1 cellular context compared by ENCODE assay signal in the genomic region with DNA sequence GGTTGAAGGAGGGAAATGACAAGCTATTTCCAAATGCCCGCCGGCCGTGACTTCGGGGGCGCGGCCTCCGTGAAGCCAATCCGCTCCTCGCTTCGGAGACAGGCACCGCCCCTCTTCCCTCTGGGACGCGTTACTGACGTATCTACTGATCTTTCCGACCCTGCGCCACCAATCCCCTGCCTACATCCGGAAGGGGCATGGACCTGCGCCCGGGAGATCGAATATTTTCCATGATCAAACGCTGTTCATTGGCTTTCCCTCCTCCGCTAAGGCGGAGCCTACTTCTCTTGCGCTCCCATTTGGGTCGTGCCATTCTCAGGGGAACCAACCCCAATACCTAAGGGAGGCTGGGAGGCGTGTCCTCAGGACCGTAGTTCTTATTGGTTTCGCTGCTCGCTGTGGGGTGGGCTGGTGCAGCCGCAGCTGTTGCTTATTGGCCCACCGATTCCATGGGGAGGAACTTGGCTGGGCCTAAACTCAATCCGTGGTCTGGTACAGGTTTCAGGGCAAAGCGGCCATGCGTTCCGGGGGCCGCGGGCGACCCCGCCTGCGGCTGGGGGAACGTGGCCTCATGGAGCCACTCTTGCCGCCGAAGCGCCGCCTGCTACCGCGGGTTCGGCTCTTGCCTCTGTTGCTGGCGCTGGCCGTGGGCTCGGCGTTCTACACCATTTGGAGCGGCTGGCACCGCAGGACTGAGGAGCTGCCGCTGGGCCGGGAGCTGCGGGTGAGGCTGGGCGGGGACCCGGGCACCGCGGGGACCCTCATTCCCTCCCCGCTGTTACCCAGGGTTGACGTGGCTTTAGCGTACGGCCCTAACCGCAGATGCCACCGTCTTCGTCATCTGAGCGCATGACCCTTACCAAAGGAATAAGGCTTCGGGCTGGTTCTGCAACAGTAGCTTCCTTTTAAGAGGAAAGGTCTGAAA.
A peak's percentile ranks its signal among the peaks of the same experiment; 100 is the strongest.
TF ChIP-seq lines count a peak whose summit lies in the region.

QPCTL (plus strand) TSS at position 480 of the 925 bp plus-strand sequence; CDS start at position 518, 38 bp downstream.

TF ChIP-seq in K562, 482 proteins besides CTCF, POLR2A, EP300 and RAD21 (continued from another document and continues in another):
- TF ChIP-seq ATF6 (CRISPR knock-in tag; IDR thresholded peaks at IDR 0.05), result no peak
- TF ChIP-seq, protein P1, sequence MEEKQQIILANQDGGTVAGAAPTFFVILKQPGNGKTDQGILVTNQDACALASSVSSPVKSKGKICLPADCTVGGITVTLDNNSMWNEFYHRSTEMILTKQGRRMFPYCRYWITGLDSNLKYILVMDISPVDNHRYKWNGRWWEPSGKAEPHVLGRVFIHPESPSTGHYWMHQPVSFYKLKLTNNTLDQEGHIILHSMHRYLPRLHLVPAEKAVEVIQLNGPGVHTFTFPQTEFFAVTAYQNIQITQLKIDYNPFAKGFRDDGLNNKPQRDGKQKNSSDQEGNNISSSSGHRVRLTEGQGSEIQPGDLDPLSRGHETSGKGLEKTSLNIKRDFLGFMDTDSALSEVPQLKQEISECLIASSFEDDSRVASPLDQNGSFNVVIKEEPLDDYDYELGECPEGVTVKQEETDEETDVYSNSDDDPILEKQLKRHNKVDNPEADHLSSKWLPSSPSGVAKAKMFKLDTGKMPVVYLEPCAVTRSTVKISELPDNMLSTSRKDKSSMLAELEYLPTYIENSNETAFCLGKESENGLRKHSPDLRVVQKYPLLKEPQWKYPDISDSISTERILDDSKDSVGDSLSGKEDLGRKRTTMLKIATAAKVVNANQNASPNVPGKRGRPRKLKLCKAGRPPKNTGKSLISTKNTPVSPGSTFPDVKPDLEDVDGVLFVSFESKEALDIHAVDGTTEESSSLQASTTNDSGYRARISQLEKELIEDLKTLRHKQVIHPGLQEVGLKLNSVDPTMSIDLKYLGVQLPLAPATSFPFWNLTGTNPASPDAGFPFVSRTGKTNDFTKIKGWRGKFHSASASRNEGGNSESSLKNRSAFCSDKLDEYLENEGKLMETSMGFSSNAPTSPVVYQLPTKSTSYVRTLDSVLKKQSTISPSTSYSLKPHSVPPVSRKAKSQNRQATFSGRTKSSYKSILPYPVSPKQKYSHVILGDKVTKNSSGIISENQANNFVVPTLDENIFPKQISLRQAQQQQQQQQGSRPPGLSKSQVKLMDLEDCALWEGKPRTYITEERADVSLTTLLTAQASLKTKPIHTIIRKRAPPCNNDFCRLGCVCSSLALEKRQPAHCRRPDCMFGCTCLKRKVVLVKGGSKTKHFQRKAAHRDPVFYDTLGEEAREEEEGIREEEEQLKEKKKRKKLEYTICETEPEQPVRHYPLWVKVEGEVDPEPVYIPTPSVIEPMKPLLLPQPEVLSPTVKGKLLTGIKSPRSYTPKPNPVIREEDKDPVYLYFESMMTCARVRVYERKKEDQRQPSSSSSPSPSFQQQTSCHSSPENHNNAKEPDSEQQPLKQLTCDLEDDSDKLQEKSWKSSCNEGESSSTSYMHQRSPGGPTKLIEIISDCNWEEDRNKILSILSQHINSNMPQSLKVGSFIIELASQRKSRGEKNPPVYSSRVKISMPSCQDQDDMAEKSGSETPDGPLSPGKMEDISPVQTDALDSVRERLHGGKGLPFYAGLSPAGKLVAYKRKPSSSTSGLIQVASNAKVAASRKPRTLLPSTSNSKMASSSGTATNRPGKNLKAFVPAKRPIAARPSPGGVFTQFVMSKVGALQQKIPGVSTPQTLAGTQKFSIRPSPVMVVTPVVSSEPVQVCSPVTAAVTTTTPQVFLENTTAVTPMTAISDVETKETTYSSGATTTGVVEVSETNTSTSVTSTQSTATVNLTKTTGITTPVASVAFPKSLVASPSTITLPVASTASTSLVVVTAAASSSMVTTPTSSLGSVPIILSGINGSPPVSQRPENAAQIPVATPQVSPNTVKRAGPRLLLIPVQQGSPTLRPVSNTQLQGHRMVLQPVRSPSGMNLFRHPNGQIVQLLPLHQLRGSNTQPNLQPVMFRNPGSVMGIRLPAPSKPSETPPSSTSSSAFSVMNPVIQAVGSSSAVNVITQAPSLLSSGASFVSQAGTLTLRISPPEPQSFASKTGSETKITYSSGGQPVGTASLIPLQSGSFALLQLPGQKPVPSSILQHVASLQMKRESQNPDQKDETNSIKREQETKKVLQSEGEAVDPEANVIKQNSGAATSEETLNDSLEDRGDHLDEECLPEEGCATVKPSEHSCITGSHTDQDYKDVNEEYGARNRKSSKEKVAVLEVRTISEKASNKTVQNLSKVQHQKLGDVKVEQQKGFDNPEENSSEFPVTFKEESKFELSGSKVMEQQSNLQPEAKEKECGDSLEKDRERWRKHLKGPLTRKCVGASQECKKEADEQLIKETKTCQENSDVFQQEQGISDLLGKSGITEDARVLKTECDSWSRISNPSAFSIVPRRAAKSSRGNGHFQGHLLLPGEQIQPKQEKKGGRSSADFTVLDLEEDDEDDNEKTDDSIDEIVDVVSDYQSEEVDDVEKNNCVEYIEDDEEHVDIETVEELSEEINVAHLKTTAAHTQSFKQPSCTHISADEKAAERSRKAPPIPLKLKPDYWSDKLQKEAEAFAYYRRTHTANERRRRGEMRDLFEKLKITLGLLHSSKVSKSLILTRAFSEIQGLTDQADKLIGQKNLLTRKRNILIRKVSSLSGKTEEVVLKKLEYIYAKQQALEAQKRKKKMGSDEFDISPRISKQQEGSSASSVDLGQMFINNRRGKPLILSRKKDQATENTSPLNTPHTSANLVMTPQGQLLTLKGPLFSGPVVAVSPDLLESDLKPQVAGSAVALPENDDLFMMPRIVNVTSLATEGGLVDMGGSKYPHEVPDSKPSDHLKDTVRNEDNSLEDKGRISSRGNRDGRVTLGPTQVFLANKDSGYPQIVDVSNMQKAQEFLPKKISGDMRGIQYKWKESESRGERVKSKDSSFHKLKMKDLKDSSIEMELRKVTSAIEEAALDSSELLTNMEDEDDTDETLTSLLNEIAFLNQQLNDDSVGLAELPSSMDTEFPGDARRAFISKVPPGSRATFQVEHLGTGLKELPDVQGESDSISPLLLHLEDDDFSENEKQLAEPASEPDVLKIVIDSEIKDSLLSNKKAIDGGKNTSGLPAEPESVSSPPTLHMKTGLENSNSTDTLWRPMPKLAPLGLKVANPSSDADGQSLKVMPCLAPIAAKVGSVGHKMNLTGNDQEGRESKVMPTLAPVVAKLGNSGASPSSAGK (IDR thresholded peaks at IDR 0.05), result no peak
- TF ChIP-seq, protein P2, sequence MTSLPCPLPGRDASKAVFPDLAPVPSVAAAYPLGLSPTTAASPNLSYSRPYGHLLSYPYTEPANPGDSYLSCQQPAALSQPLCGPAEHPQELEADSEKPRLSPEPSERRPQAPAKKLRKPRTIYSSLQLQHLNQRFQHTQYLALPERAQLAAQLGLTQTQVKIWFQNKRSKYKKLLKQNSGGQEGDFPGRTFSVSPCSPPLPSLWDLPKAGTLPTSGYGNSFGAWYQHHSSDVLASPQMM (CRISPR knock-in tag; IDR thresholded peaks at IDR 0.05), result no peak
- TF ChIP-seq ZNF766 (CRISPR knock-in tag; conservative IDR thresholded peaks at IDR 0.05), result no peak
- no peak for TF ChIP-seq NR2C2 (CRISPR knock-in tag; IDR thresholded peaks at IDR 0.05)
- peak; percentile 50; the same call in 1 of the 2 replicates for TF ChIP-seq NR2C2 (tag; IDR thresholded peaks at IDR 0.05)
- TF ChIP-seq ZNF282 (CRISPR knock-in tag; IDR thresholded peaks at IDR 0.05), result no peak
- peak; percentile 81 for TF ChIP-seq GATA2 (CRISPR knock-in tag; IDR thresholded peaks at IDR 0.05)
- TF ChIP-seq ZNF76 (CRISPR knock-in tag; IDR thresholded peaks at IDR 0.05; ENCODE audit: borderline replicate concordance), result no peak
- no peak for TF ChIP-seq RBM17 (IDR thresholded peaks at IDR 0.05; ENCODE audit: borderline replicate concordance, low read depth, low read length)
- peak; percentile 85 for TF ChIP-seq TFAP4 (CRISPR knock-in tag; IDR thresholded peaks at IDR 0.05; ENCODE audit: borderline replicate concordance)
- TF ChIP-seq SFPQ (IDR thresholded peaks at IDR 0.05; ENCODE audit: low read depth, low read length), result no peak
- TF ChIP-seq CBX3 (IDR thresholded peaks at IDR 0.05; ENCODE audit: borderline replicate concordance in 1 of 2, low read length in 2 of 2), result no peak
- TF ChIP-seq, protein P3, sequence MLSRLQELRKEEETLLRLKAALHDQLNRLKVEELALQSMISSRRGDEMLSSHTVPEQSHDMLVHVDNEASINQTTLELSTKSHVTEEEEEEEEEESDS (CRISPR knock-in tag; IDR thresholded peaks at IDR 0.05), result no peak
- TF ChIP-seq MBD2 (IDR thresholded peaks at IDR 0.05; ENCODE audit: borderline replicate concordance, low read depth), result peak; percentile 82; the same call in 1 of the 2 replicates
- no peak for TF ChIP-seq ZNF57 (CRISPR knock-in tag; IDR thresholded peaks at IDR 0.05)
- TF ChIP-seq ZBTB49 (CRISPR knock-in tag; IDR thresholded peaks at IDR 0.05; ENCODE audit: borderline replicate concordance), result no peak
- no peak for TF ChIP-seq PTTG1 (tag; IDR thresholded peaks at IDR 0.05; ENCODE audit: low read depth)
- TF ChIP-seq ZKSCAN1 (IDR thresholded peaks at IDR 0.05; ENCODE audit: low read depth, low read length), result no peak; the same call in 1 of the 2 replicates
- 0 out of 2 replicates have a peak, but pooled peaks have one; percentile 10 for TF ChIP-seq CREB3L1 (IDR thresholded peaks at IDR 0.05; ENCODE audit: borderline replicate concordance, low read depth)
- peak; percentile 73 for TF ChIP-seq ATF7 (IDR thresholded peaks at IDR 0.05)
- TF ChIP-seq, protein P4, sequence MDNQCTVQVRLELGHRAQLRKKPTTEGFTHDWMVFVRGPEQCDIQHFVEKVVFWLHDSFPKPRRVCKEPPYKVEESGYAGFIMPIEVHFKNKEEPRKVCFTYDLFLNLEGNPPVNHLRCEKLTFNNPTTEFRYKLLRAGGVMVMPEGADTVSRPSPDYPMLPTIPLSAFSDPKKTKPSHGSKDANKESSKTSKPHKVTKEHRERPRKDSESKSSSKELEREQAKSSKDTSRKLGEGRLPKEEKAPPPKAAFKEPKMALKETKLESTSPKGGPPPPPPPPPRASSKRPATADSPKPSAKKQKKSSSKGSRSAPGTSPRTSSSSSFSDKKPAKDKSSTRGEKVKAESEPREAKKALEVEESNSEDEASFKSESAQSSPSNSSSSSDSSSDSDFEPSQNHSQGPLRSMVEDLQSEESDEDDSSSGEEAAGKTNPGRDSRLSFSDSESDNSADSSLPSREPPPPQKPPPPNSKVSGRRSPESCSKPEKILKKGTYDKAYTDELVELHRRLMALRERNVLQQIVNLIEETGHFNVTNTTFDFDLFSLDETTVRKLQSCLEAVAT (IDR thresholded peaks at IDR 0.05), result peak in 1 of 2 experiments; percentile 80; a peak in 2 of 4 replicates
- no peak for TF ChIP-seq SMARCA5 (IDR thresholded peaks at IDR 0.05)
- no peak for TF ChIP-seq ZNF830 (CRISPR knock-in tag; IDR thresholded peaks at IDR 0.05)
